ENCODE assay signal across 16 cellular contexts in the genomic region with DNA sequence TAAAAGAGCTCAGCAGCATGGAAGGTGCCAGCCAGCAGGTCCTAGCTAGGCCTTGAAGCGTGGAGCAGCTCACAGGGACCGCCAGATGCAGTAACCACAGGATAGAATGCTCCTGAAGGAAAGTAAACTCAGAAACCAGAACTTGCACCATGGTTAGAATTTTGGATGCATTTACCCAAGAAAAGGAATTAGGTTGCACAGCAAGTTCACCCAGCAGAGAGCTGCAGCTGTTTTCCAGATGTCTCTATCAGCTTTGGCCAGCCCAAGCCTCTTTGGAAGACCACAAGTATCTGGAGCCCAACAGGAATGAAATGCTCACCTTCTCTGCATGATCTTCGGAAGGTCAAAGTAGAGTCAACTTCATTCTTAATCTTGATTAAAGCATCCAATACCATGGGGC.
"Had no signal": no experiment of that assay in that cellular context is flagged by ENCODE, and none has a peak within 500 bp of the region (broad histone marks: within the 10 kb centered on the region; RNA-seq: fewer than 3 reads in every experiment).

No MANE protein-coding gene starts in this region.

- H3K4me3 ChIP-seq: heart right ventricle, pancreas, stomach, thoracic aorta, transverse colon had no signal

- DNase-seq: effector memory CD4-positive, alpha-beta T cell; heart right ventricle; hypothalamus; kidney glomerular epithelial cell; mesendoderm; naive B cell; occipital lobe; right cardiac atrium; small intestine; stimulated activated CD4-positive, alpha-beta T cell treated with anti-CD3 and anti-CD28 coated beads, Interleukin-12 subunit alpha, Interleukin-12 subunit beta, amount 100 ng/mL, for 4 hours; stimulated activated naive CD4-positive, alpha-beta T cell; stomach; substantia nigra; transverse colon had no signal
